1 cellular context compared by ENCODE assay signal in the genomic region with DNA sequence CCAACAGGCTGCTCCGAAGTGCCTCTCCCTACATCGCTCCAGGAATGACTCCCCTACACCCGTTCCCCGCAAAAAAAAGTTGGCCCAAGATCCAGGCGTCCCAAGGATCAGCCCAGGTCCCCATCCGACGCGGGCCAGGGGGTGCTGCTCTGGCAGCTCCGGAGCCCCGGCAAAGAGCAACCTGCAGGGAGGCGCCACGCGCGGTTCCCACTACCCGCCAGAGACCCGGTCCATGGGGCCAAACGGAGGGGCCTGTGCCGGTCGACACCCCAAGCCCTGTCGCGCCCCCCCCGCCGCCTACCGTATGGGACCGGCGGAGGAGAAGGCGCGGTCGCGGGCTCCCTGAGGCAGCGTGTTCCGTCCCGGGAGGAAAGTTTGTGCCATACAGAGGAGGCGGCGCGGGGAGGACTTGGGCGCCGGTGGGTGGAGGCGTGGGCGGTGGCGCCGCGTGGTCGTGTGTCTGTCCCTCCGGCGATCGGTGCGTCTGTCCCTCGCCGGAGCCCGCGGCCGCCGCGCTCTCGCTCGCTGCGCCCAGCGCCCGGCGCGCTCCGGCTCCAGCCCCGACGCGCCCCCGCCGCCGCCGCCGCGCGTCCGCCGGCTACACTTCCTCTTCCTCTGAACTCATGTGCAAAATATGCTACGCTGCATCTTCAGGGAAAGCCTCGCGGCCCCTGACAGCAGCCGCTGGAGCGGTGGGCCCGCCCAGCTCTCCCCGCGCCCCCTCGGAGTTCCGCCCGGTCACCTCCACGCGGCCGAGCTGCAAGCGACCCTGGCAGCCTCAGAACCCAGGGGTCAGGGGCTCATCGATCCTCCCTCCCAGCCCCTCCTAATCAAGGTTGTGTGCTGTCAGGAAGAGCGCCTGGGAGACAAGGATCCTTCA.
A peak's percentile ranks its signal among the peaks of the same experiment; 100 is the strongest.
TF ChIP-seq lines count a peak whose summit lies in the region.

A gene with protein sequence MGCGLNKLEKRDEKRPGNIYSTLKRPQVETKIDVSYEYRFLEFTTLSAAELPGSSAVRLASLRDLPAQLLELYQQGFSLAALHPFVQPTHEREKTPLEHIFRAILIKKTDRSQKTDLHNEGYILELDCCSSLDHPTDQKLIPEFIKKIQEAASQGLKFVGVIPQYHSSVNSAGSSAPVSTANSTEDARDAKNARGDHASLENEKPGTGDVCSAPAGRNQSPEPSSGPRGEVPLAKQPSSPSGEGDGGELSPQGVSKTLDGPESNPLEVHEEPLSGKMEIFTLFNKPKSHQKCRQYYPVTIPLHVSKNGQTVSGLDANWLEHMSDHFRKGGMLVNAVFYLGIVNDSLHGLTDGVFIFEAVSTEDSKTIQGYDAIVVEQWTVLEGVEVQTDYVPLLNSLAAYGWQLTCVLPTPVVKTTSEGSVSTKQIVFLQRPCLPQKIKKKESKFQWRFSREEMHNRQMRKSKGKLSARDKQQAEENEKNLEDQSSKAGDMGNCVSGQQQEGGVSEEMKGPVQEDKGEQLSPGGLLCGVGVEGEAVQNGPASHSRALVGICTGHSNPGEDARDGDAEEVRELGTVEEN (minus strand): TSS at position 559 of the 880 bp plus-strand sequence. CDS start 19,830 bp downstream, outside the sequence.

TF ChIP-seq in GM12878, 131 proteins besides CTCF, POLR2A, EP300 and RAD21 (continued from another document):
- TF ChIP-seq, protein P1, sequence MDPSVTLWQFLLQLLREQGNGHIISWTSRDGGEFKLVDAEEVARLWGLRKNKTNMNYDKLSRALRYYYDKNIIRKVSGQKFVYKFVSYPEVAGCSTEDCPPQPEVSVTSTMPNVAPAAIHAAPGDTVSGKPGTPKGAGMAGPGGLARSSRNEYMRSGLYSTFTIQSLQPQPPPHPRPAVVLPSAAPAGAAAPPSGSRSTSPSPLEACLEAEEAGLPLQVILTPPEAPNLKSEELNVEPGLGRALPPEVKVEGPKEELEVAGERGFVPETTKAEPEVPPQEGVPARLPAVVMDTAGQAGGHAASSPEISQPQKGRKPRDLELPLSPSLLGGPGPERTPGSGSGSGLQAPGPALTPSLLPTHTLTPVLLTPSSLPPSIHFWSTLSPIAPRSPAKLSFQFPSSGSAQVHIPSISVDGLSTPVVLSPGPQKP (IDR thresholded peaks at IDR 0.05; ENCODE audit: low read depth, low read length): no peak
- TF ChIP-seq ZNF217 (IDR thresholded peaks at IDR 0.05) (no peak), NR2C1 (IDR thresholded peaks at IDR 0.05) (0 out of 2 replicates have a peak, but pooled peaks have one; percentile 19), NFXL1 (IDR thresholded peaks at IDR 0.05; ENCODE audit: borderline replicate concordance) (no peak), ZNF274 (IDR thresholded peaks at IDR 0.05; ENCODE audit: insufficient read depth, insufficient read length) (no peak), BHLHE40 (IDR thresholded peaks at IDR 0.05; ENCODE audit: borderline replicate concordance in 1 of 2, low read depth in 2 of 2, low read length in 1 of 2) (peak in 1 of 2 experiments; percentile 64; a peak in 2 of 4 replicates), HCFC1 (IDR thresholded peaks at IDR 0.05; ENCODE audit: low read length) (no peak), MTA2 (IDR thresholded peaks at IDR 0.05; ENCODE audit: low read depth) (no peak), TCF12 (IDR thresholded peaks at IDR 0.05; ENCODE audit: low read depth, low read length) (0 out of 2 replicates have a peak, but pooled peaks have one; percentile 14), MEF2A (IDR thresholded peaks at IDR 0.05; ENCODE audit: insufficient read depth, low read depth, low read length) (0 out of 2 replicates have a peak, but pooled peaks have one; percentile 13), YY1 (IDR thresholded peaks at IDR 0.05; ENCODE audit: low read depth, low read length) (peak; percentile 42), SPI1 (IDR thresholded peaks at IDR 0.05; ENCODE audit: borderline replicate concordance, insufficient read depth, low read depth, low read length) (peak; percentile 80; the same call in 1 of the 2 replicates), JUND (IDR thresholded peaks at IDR 0.05; ENCODE audit: low read depth, low read length) (0 out of 2 replicates have a peak, but pooled peaks have one; percentile 5), BACH1 (IDR thresholded peaks at IDR 0.05; ENCODE audit: borderline replicate concordance) (peak; percentile 58), DPF2 (IDR thresholded peaks at IDR 0.05) (0 out of 2 replicates have a peak, but pooled peaks have one; percentile 61), NFYA (IDR thresholded peaks at IDR 0.05; ENCODE audit: borderline replicate concordance, low read depth, low read length) (no peak)
- TF ChIP-seq, protein P2, sequence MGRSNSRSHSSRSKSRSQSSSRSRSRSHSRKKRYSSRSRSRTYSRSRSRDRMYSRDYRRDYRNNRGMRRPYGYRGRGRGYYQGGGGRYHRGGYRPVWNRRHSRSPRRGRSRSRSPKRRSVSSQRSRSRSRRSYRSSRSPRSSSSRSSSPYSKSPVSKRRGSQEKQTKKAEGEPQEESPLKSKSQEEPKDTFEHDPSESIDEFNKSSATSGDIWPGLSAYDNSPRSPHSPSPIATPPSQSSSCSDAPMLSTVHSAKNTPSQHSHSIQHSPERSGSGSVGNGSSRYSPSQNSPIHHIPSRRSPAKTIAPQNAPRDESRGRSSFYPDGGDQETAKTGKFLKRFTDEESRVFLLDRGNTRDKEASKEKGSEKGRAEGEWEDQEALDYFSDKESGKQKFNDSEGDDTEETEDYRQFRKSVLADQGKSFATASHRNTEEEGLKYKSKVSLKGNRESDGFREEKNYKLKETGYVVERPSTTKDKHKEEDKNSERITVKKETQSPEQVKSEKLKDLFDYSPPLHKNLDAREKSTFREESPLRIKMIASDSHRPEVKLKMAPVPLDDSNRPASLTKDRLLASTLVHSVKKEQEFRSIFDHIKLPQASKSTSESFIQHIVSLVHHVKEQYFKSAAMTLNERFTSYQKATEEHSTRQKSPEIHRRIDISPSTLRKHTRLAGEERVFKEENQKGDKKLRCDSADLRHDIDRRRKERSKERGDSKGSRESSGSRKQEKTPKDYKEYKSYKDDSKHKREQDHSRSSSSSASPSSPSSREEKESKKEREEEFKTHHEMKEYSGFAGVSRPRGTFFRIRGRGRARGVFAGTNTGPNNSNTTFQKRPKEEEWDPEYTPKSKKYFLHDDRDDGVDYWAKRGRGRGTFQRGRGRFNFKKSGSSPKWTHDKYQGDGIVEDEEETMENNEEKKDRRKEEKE (IDR thresholded peaks at IDR 0.05): no peak
- TF ChIP-seq, protein P3, sequence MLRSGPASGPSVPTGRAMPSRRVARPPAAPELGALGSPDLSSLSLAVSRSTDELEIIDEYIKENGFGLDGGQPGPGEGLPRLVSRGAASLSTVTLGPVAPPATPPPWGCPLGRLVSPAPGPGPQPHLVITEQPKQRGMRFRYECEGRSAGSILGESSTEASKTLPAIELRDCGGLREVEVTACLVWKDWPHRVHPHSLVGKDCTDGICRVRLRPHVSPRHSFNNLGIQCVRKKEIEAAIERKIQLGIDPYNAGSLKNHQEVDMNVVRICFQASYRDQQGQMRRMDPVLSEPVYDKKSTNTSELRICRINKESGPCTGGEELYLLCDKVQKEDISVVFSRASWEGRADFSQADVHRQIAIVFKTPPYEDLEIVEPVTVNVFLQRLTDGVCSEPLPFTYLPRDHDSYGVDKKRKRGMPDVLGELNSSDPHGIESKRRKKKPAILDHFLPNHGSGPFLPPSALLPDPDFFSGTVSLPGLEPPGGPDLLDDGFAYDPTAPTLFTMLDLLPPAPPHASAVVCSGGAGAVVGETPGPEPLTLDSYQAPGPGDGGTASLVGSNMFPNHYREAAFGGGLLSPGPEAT (IDR thresholded peaks at IDR 0.05; ENCODE audit: low read depth): peak; percentile 33
